9 cellular contexts compared by ENCODE assay signal in genomic region chr5:150399158-150400019, GRCh38. TPM values are rescaled to one million over a fixed set of nuclear protein-coding genes. Genes with fewer than 3 reads are reported as not detected.
DNase-seq lines count a peak whose midpoint lies in the region; ATAC-seq and TF ChIP-seq lines count a peak whose summit lies in the region.
"Had no signal": no experiment of that assay in that cellular context is flagged by ENCODE, and none has a peak within 500 bp of the region (broad histone marks: within the 10 kb centered on the region; RNA-seq: fewer than 3 reads in every experiment).

No MANE protein-coding gene starts in this region.

- intact Hi-C loops in left ventricle myocardium inferior (cut with micrococcal nuclease) = no loop called here

- peaks cover 4 to 6% of the 10 kb centered on the region in 2 donors for H3K4me1 Mint-ChIP-seq in immature natural killer cell

- H3K27ac Mint-ChIP-seq in immature natural killer cell = peak overlapping the region in 4 of 6 donors; percentile 14 to 86 (median 54)

- TF ChIP-seq CTCF in GM06990 (IDR thresholded peaks at IDR 0.05; ENCODE audit: insufficient read depth, low read length, poor library complexity, severe bottlenecking) = no peak
- peak; percentile 3 for TF ChIP-seq CTCF in GM20000 (IDR thresholded peaks at IDR 0.05; ENCODE audit: extremely low read depth, missing control alignments)
- TF ChIP-seq CTCF in left ventricle myocardium inferior (IDR thresholded peaks at IDR 0.05; ENCODE audit: borderline replicate concordance) = no peak

- H3K27me3 ChIP-seq in GM06990 (replicated peaks; ENCODE audit: control insufficient read depth, insufficient read depth, low read length) (no peaks in the 10 kb centered on the region), left ventricle myocardium inferior (ENCODE audit: low read depth) (no peaks in the 10 kb centered on the region)

- H3K36me3 Mint-ChIP-seq in immature natural killer cell = peaks cover 10 to 31% (median 28%) of the 10 kb centered on the region in 3 donors

- peaks cover 54% of the 10 kb centered on the region for H3K36me3 ChIP-seq in GM06990 (ENCODE audit: control insufficient read depth, insufficient read depth, low read length)
- H3K36me3 ChIP-seq in left ventricle myocardium inferior = peaks cover 75% of the 10 kb centered on the region

- no peak overlapping the region for H3K4me3 Mint-ChIP-seq in immature natural killer cell

- H3K9me3 Mint-ChIP-seq in immature natural killer cell = no peaks in the 10 kb centered on the region

- DNase-seq in GM06990 (ENCODE audit: extremely low read depth, insufficient read length) (peak; percentile 76), GM20000 (ENCODE audit: low spot score) (no peak), immature natural killer cell (no peak), NCI-H2227 treated with DMSO at 0.1 percent for 48 hours (lab: John Stamatoyannopoulos, UW) (no peak), left ventricle myocardium inferior (no peak), GDM1 (lab: John Stamatoyannopoulos, UW) (no peak)
- DNase-seq: retina had no signal

- no peak overlapping the region for H3K27ac ChIP-seq in left ventricle myocardium inferior (replicated peaks)

- peaks cover 3 to 8% (median 5%) of the 10 kb centered on the region in 3 donors for H3K27me3 Mint-ChIP-seq in immature natural killer cell (ENCODE audit: low read depth in 3 of 3)

- H3K4me1 ChIP-seq in left ventricle myocardium inferior = peaks cover 7% of the 10 kb centered on the region

- ATAC-seq in HG03460 (IDR thresholded peaks at IDR 0.05; ENCODE audit: unreplicated experiment) = peak; percentile 22
- no peak for ATAC-seq in HG02973 (IDR thresholded peaks at IDR 0.05; ENCODE audit: unreplicated experiment)

- no peaks in the 10 kb centered on the region for H3K9me3 ChIP-seq in left ventricle myocardium inferior (replicated peaks)

- no peak overlapping the region for H3K4me3 ChIP-seq in GM06990 (replicated peaks; ENCODE audit: low read depth, low read length)
- H3K4me3 ChIP-seq in left ventricle myocardium inferior = no peak overlapping the region

RNA-seq across cellular contexts. Expression of gene CD74, which starts 13.3 kb away (rescaled TPM):
- 1,000 to 10,000 TPM in 2 of 3 donors, 100 to 1,000 TPM in 1; 982 to 1,268 (median 1,061) TPM for polyA plus RNA-seq in immature natural killer cell
- total RNA-seq in left ventricle myocardium inferior = 251 TPM

RNA-seq across cellular contexts. Expression of gene TCOF1, which starts 41.9 kb away (rescaled TPM):
- polyA plus RNA-seq in immature natural killer cell = 10 to 100 TPM in 1 of 3 donors, 1 to 10 TPM in 2; 3.2 to 21.5 (median 3.5) TPM
- 19.3 TPM for total RNA-seq in left ventricle myocardium inferior

RNA-seq across cellular contexts. Expression of gene RPS14, which starts 50.1 kb away (rescaled TPM):
- 1,000 to 10,000 TPM; 3,321 to 6,011 (median 3,509) TPM for polyA plus RNA-seq in immature natural killer cell
- 1,202 TPM for total RNA-seq in left ventricle myocardium inferior
